12 cellular contexts compared by ENCODE assay signal in the genomic region with DNA sequence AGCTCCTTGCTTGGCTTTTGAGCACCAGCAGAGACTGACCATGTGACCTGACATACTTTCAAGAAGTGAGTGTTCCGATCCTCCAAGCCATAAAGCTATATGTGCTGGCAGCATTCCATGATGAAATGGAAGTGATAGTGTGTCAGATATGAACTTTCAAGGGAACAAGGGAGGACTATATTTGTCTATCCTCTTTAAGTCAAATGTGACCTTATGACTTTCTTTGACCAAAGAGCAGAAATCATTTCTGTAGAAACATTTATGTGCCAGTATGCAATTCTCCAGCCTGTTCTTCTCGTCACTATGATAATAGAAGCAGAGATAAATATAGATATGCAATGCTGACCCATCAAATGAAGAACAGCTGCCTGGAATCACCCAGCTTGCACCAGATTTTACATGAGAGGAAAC. TPM values are rescaled to one million over a fixed set of nuclear protein-coding genes. Genes with fewer than 3 reads are reported as not detected.
DNase-seq lines count a peak whose midpoint lies in the region; ATAC-seq and TF ChIP-seq lines count a peak whose summit lies in the region.
"Had no signal": no experiment of that assay in that cellular context is flagged by ENCODE, and none has a peak within 500 bp of the region (broad histone marks: within the 10 kb centered on the region; RNA-seq: fewer than 3 reads in every experiment).

No MANE protein-coding gene starts in this region.

- no peaks in the 10 kb centered on the region for H3K9me3 ChIP-seq in CD4-positive, CD25-positive, alpha-beta regulatory T cell (ENCODE audit: control insufficient read depth in 2 of 2, low read length in 2 of 2)
- H3K9me3 ChIP-seq in colonic mucosa: no peaks in the 10 kb centered on the region
- H3K9me3 ChIP-seq in mucosa of descending colon: no peaks in the 10 kb centered on the region

- H3K4me3 ChIP-seq in CD4-positive, CD25-positive, alpha-beta regulatory T cell (ENCODE audit: low read depth, low read length): peak overlapping the region; percentile 13
- no peak overlapping the region for H3K4me3 ChIP-seq in colonic mucosa
- H3K4me3 ChIP-seq in mucosa of descending colon: no peak overlapping the region

- H3K27me3 Mint-ChIP-seq in CD4-positive, CD25-positive, alpha-beta regulatory T cell: no peaks in the 10 kb centered on the region
- no peaks in the 10 kb centered on the region for H3K27me3 Mint-ChIP-seq in activated CD8-positive, alpha-beta memory T cell treated with anti-CD3 and anti-CD28 coated beads, Interleukin-2, amount 10 ng/mL, durations not matched to agents 7 days and 5 days
- H3K27me3 Mint-ChIP-seq in activated T-helper 2 cell treated with anti-CD3 and anti-CD28 coated beads, Interferon-gamma antibody, Interleukin-2, Interleukin-4, amounts not matched to agents 10 μg/mL and 5 μg/mL and 100 μg/mL, durations not matched to agents 14 hours and 24 hours and 36 hours (ENCODE audit: low read depth): no peaks in the 10 kb centered on the region
- H3K27me3 Mint-ChIP-seq: B cell had no signal

- peak overlapping the region in 1 of 3 donors; percentile 29 for H3K27ac Mint-ChIP-seq in CD4-positive, CD25-positive, alpha-beta regulatory T cell
- no peak overlapping the region for H3K27ac Mint-ChIP-seq in activated CD8-positive, alpha-beta memory T cell treated with anti-CD3 and anti-CD28 coated beads, Interleukin-2, amount 10 ng/mL, durations not matched to agents 7 days and 5 days
- no peak overlapping the region for H3K27ac Mint-ChIP-seq in activated T-helper 2 cell treated with anti-CD3 and anti-CD28 coated beads, Interferon-gamma antibody, Interleukin-2, Interleukin-4, amounts not matched to agents 10 μg/mL and 5 μg/mL and 100 μg/mL, durations not matched to agents 14 hours and 24 hours and 36 hours
- H3K27ac Mint-ChIP-seq: B cell had no signal

- H3K9ac ChIP-seq in colonic mucosa (ENCODE audit: low read depth in 2 of 2, low read length in 2 of 2): no peak overlapping the region

- ATAC-seq in CD4-positive, CD25-positive, alpha-beta regulatory T cell (ENCODE audit: low read depth in 2 of 2): no peak
- ATAC-seq in mucosa of descending colon (peak; percentile 87), HG03108 (IDR thresholded peaks at IDR 0.05; ENCODE audit: unreplicated experiment) (no peak)
- no peak for ATAC-seq in activated CD8-positive, alpha-beta memory T cell treated with anti-CD3 and anti-CD28 coated beads, Interleukin-2, amount 10 ng/mL, durations not matched to agents 7 days and 5 days

- peaks cover 18% of the 10 kb centered on the region for H3K36me3 Mint-ChIP-seq in CD4-positive, CD25-positive, alpha-beta regulatory T cell
- H3K36me3 Mint-ChIP-seq in activated CD8-positive, alpha-beta memory T cell treated with anti-CD3 and anti-CD28 coated beads, Interleukin-2, amount 10 ng/mL, durations not matched to agents 7 days and 5 days: peaks cover 26% of the 10 kb centered on the region
- H3K36me3 Mint-ChIP-seq in activated T-helper 2 cell treated with anti-CD3 and anti-CD28 coated beads, Interferon-gamma antibody, Interleukin-2, Interleukin-4, amounts not matched to agents 10 μg/mL and 5 μg/mL and 100 μg/mL, durations not matched to agents 14 hours and 24 hours and 36 hours (ENCODE audit: low read depth): peaks cover 31% of the 10 kb centered on the region

- H3K36me3 ChIP-seq in CD4-positive, CD25-positive, alpha-beta regulatory T cell (ENCODE audit: control insufficient read depth, insufficient read depth, low read length): peaks cover 31% of the 10 kb centered on the region
- H3K36me3 ChIP-seq in colonic mucosa: no peaks in the 10 kb centered on the region
- H3K36me3 ChIP-seq in mucosa of descending colon (ENCODE audit: low read depth): no peaks in the 10 kb centered on the region

- peaks cover 22 to 58% (median 36%) of the 10 kb centered on the region in 4 donors for H3K4me1 Mint-ChIP-seq in CD4-positive, CD25-positive, alpha-beta regulatory T cell
- H3K4me1 Mint-ChIP-seq in activated CD8-positive, alpha-beta memory T cell treated with anti-CD3 and anti-CD28 coated beads, Interleukin-2, amount 10 ng/mL, durations not matched to agents 7 days and 5 days: peaks cover 13% of the 10 kb centered on the region
- peaks cover 7% of the 10 kb centered on the region for H3K4me1 Mint-ChIP-seq in activated T-helper 2 cell treated with anti-CD3 and anti-CD28 coated beads, Interferon-gamma antibody, Interleukin-2, Interleukin-4, amounts not matched to agents 10 μg/mL and 5 μg/mL and 100 μg/mL, durations not matched to agents 14 hours and 24 hours and 36 hours (ENCODE audit: low read depth)

- TF ChIP-seq CTCF in colonic mucosa (IDR thresholded peaks at IDR 0.05): no peak
- TF ChIP-seq CTCF in mucosa of descending colon (IDR thresholded peaks at IDR 0.05): no peak

- CTCF ChIA-PET in activated CD8-positive, alpha-beta memory T cell treated with anti-CD3 and anti-CD28 coated beads, Interleukin-2, amount 10 ng/mL, durations not matched to agents 7 days and 5 days (lab: Charles Lee): interaction anchor here (2.0 to 2.5 kb wide), 2 partner anchors 12 to 152 kb away, joined by 6 to 9 read pairs; no protein-coding TSS in a partner anchor

- H3K4me3 Mint-ChIP-seq in CD4-positive, CD25-positive, alpha-beta regulatory T cell: no peak overlapping the region
- H3K4me3 Mint-ChIP-seq in activated CD8-positive, alpha-beta memory T cell treated with anti-CD3 and anti-CD28 coated beads, Interleukin-2, amount 10 ng/mL, durations not matched to agents 7 days and 5 days: no peak overlapping the region
- no peak overlapping the region for H3K4me3 Mint-ChIP-seq in activated T-helper 2 cell treated with anti-CD3 and anti-CD28 coated beads, Interferon-gamma antibody, Interleukin-2, Interleukin-4, amounts not matched to agents 10 μg/mL and 5 μg/mL and 100 μg/mL, durations not matched to agents 14 hours and 24 hours and 36 hours (ENCODE audit: low read depth)
- H3K4me3 Mint-ChIP-seq: B cell had no signal

- H3K27me3 ChIP-seq in CD4-positive, CD25-positive, alpha-beta regulatory T cell (ENCODE audit: control insufficient read depth, insufficient read depth, low read length): no peaks in the 10 kb centered on the region
- H3K27me3 ChIP-seq in colonic mucosa: no peaks in the 10 kb centered on the region

- H3K4me1 ChIP-seq in CD4-positive, CD25-positive, alpha-beta regulatory T cell (ENCODE audit: control insufficient read depth, insufficient read depth, low read length, poor library complexity, severe bottlenecking): peaks cover 3% of the 10 kb centered on the region
- H3K4me1 ChIP-seq in colonic mucosa (peaks cover 11% of the 10 kb centered on the region), mucosa of descending colon (ENCODE audit: low read depth) (peaks cover 17% of the 10 kb centered on the region)

- no peaks in the 10 kb centered on the region for H3K9me3 Mint-ChIP-seq in CD4-positive, CD25-positive, alpha-beta regulatory T cell
- H3K9me3 Mint-ChIP-seq in activated CD8-positive, alpha-beta memory T cell treated with anti-CD3 and anti-CD28 coated beads, Interleukin-2, amount 10 ng/mL, durations not matched to agents 7 days and 5 days (ENCODE audit: low read depth): no peaks in the 10 kb centered on the region
- no peaks in the 10 kb centered on the region for H3K9me3 Mint-ChIP-seq in activated T-helper 2 cell treated with anti-CD3 and anti-CD28 coated beads, Interferon-gamma antibody, Interleukin-2, Interleukin-4, amounts not matched to agents 10 μg/mL and 5 μg/mL and 100 μg/mL, durations not matched to agents 14 hours and 24 hours and 36 hours

- no peak overlapping the region for H3K27ac ChIP-seq in CD4-positive, CD25-positive, alpha-beta regulatory T cell (ENCODE audit: insufficient read depth, low read length, poor library complexity, severe bottlenecking)
- H3K27ac ChIP-seq in colonic mucosa: peak overlapping the region; percentile 49

- DNase-seq in CD4-positive, CD25-positive, alpha-beta regulatory T cell: no peak
- DNase-seq in LHCN-M2 (ENCODE audit: low read depth) (peak; percentile 43), colonic mucosa (peak; percentile 53), mucosa of descending colon (peak in 1 of 3 donors; percentile 65), NCI-H82 treated with DMSO at 0.1 percent for 48 hours (lab: John Stamatoyannopoulos, UW; ENCODE audit: unreplicated experiment) (no peak)
- no peak for DNase-seq in activated CD8-positive, alpha-beta memory T cell treated with anti-CD3 and anti-CD28 coated beads, Interleukin-2, amount 10 ng/mL, durations not matched to agents 7 days and 5 days
- no peak for DNase-seq in activated T-helper 2 cell treated with anti-CD3 and anti-CD28 coated beads, Interferon-gamma antibody, Interleukin-2, Interleukin-4, amounts not matched to agents 10 μg/mL and 5 μg/mL and 100 μg/mL, durations not matched to agents 14 hours and 24 hours and 36 hours (ENCODE audit: low spot score)
- DNase-seq: central memory CD4-positive, alpha-beta T cell; EL; stimulated activated naive CD4-positive, alpha-beta T cell treated with Interleukin-2 at 50 U/mL for 16 hours had no signal

- intact Hi-C loops in colonic mucosa (cut with DNase I): no loop called here
- intact Hi-C loops in mucosa of descending colon (cut with DNase I, micrococcal nuclease): no loop called here
- intact Hi-C loops in activated T-helper 2 cell treated with anti-CD3 and anti-CD28 coated beads, Interferon-gamma antibody, Interleukin-2, Interleukin-4, amounts not matched to agents 10 μg/mL and 5 μg/mL and 100 μg/mL, durations not matched to agents 14 hours and 24 hours and 36 hours (cut with micrococcal nuclease): loop anchor here (10.0 kb wide), 1 partner anchor 52 kb away; no protein-coding TSS in a partner anchor

RNA-seq across cellular contexts. Expression of gene HYCC2, which starts 14.4 kb away (rescaled TPM):
- total RNA-seq in CD4-positive, CD25-positive, alpha-beta regulatory T cell: 42.8 TPM
- polyA plus RNA-seq in CD4-positive, CD25-positive, alpha-beta regulatory T cell: 10 to 100 TPM; 17.2 to 26.2 (median 21.6) TPM
- total RNA-seq in LHCN-M2 (2014; rRNA removed) (3.6 and 3.7 TPM in 2 replicates), colonic mucosa (10 to 100 TPM; 23.9 to 52.6 TPM), mucosa of descending colon (10 to 100 TPM; 33.2 to 55.6 (median 48.2) TPM)
- 1.8 TPM for polyA plus RNA-seq in LHCN-M2 (2012)
- total RNA-seq in activated CD8-positive, alpha-beta memory T cell treated with anti-CD3 and anti-CD28 coated beads, Interleukin-2, amount 10 ng/mL, durations not matched to agents 7 days and 5 days: 10 to 100 TPM; 33.4 to 37.2 TPM
- total RNA-seq in activated T-helper 2 cell treated with anti-CD3 and anti-CD28 coated beads, Interferon-gamma antibody, Interleukin-2, Interleukin-4, amounts not matched to agents 10 μg/mL and 5 μg/mL and 100 μg/mL, durations not matched to agents 14 hours and 24 hours and 36 hours: 20.1 and 23.8 TPM in 2 replicates

RNA-seq across cellular contexts. Expression of gene NDUFB3, which starts 14.7 kb away (rescaled TPM):
- 26.2 TPM for total RNA-seq in CD4-positive, CD25-positive, alpha-beta regulatory T cell
- 100 to 1,000 TPM; 288 to 370 (median 322) TPM for polyA plus RNA-seq in CD4-positive, CD25-positive, alpha-beta regulatory T cell
- total RNA-seq in LHCN-M2 (2014; rRNA removed): 89.9 and 127 TPM in 2 replicates
- 168 TPM for polyA plus RNA-seq in LHCN-M2 (2012)
- 100 to 1,000 TPM; 159 to 199 TPM for total RNA-seq in colonic mucosa
- 100 to 1,000 TPM; 100 to 145 (median 134) TPM for total RNA-seq in mucosa of descending colon
- total RNA-seq in activated CD8-positive, alpha-beta memory T cell treated with anti-CD3 and anti-CD28 coated beads, Interleukin-2, amount 10 ng/mL, durations not matched to agents 7 days and 5 days: 100 to 1,000 TPM; 116 to 141 TPM
- 123 and 125 TPM in 2 replicates for total RNA-seq in activated T-helper 2 cell treated with anti-CD3 and anti-CD28 coated beads, Interferon-gamma antibody, Interleukin-2, Interleukin-4, amounts not matched to agents 10 μg/mL and 5 μg/mL and 100 μg/mL, durations not matched to agents 14 hours and 24 hours and 36 hours

RNA-seq across cellular contexts. Expression of gene CFLAR, which starts 58.9 kb away (rescaled TPM):
- total RNA-seq in CD4-positive, CD25-positive, alpha-beta regulatory T cell: 306 TPM
- 100 to 1,000 TPM; 118 to 159 (median 132) TPM for polyA plus RNA-seq in CD4-positive, CD25-positive, alpha-beta regulatory T cell
- 47.7 and 50.0 TPM in 2 replicates for total RNA-seq in LHCN-M2 (2014; rRNA removed)
- 37.6 TPM for polyA plus RNA-seq in LHCN-M2 (2012)
- 100 to 1,000 TPM in 1 of 2 donors, 10 to 100 TPM in 1; 90.1 to 126 TPM for total RNA-seq in colonic mucosa
- total RNA-seq in mucosa of descending colon: 100 to 1,000 TPM; 161 to 171 (median 166) TPM
- total RNA-seq in activated CD8-positive, alpha-beta memory T cell treated with anti-CD3 and anti-CD28 coated beads, Interleukin-2, amount 10 ng/mL, durations not matched to agents 7 days and 5 days: 100 to 1,000 TPM; 193 to 242 TPM
- 255 and 268 TPM in 2 replicates for total RNA-seq in activated T-helper 2 cell treated with anti-CD3 and anti-CD28 coated beads, Interferon-gamma antibody, Interleukin-2, Interleukin-4, amounts not matched to agents 10 μg/mL and 5 μg/mL and 100 μg/mL, durations not matched to agents 14 hours and 24 hours and 36 hours

Comparison
In these comparisons a context has a peak if more than half of its experiments do, and no peak if none do; other contexts are left out.
1. DNase-seq: peak in LHCN-M2 (single experiment) and colonic mucosa (single experiment); none in CD4-positive, CD25-positive, alpha-beta regulatory T cell (0 of 3), NCI-H82 treated with DMSO at 0.1 percent for 48 hours (single experiment), activated CD8-positive, alpha-beta memory T cell treated with anti-CD3 and anti-CD28 coated beads, Interleukin-2, amount 10 ng/mL, durations not matched to agents 7 days and 5 days (single experiment) and activated T-helper 2 cell treated with anti-CD3 and anti-CD28 coated beads, Interferon-gamma antibody, Interleukin-2, Interleukin-4, amounts not matched to agents 10 μg/mL and 5 μg/mL and 100 μg/mL, durations not matched to agents 14 hours and 24 hours and 36 hours (single experiment).